In genomic region chr17:79249945-79250521, GRCh38 we compare ENCODE assay signal across 15 cellular contexts.
DNase-seq lines count a peak whose midpoint lies in the region; ATAC-seq and TF ChIP-seq lines count a peak whose summit lies in the region.
"Had no signal": no experiment of that assay in that cellular context is flagged by ENCODE, and none has a peak within 500 bp of the region (broad histone marks: within the 10 kb centered on the region; RNA-seq: fewer than 3 reads in every experiment).

No MANE protein-coding gene starts in this region.

- H2AFZ ChIP-seq in osteoblast (ENCODE audit: low read length) = no peak overlapping the region

- H3K4me3 ChIP-seq in BLaER1 = no peak overlapping the region
- H3K4me3 ChIP-seq in osteoblast (ENCODE audit: insufficient read depth, low read length) = no peak overlapping the region
- H3K4me3 ChIP-seq in lower leg skin (ENCODE audit: low read depth, poor library complexity, severe bottlenecking) = no peak overlapping the region
- H3K4me3 ChIP-seq: HAP-1 had no signal

- TF ChIP-seq CTCF in osteoblast (IDR thresholded peaks at IDR 0.05; ENCODE audit: extremely low read depth, low read depth, low read length) (no peak), lower leg skin (IDR thresholded peaks at IDR 0.05) (no peak)

- no peaks in the 10 kb centered on the region for H3K79me2 ChIP-seq in osteoblast (ENCODE audit: insufficient read depth, low read length)

- DNase-seq in G401 (ENCODE audit: low spot score) (peak; percentile 49), osteoblast (ENCODE audit: insufficient read length, low spot score, missing footprints) (peak; percentile 54), lower leg skin (ENCODE audit: low spot score in 2 of 2) (no peak)
- no peak for DNase-seq in central memory CD4-positive, alpha-beta T cell
- DNase-seq: C1 segment of cervical spinal cord; Calu3; CD4-positive, alpha-beta memory T cell; COR-L47; DMS53; DMS79 treated with DMSO at 0.1 percent for 48 hours; GOT3; HFFc6 had no signal

- in situ Hi-C loops in G401 (cut with HindIII; ENCODE audit: low sequenced_read_pairs) = no loop called here

- 83 to 84% methylated on average over 21 of the region's 21 CpGs for WGBS in lower leg skin, 2 donors

- H3K27ac ChIP-seq in BLaER1 (no peak overlapping the region), osteoblast (ENCODE audit: low read depth, low read length) (no peak overlapping the region)

- H3K36me3 ChIP-seq in BLaER1 = no peaks in the 10 kb centered on the region
- H3K36me3 ChIP-seq in osteoblast (ENCODE audit: insufficient read depth, low read length) = no peaks in the 10 kb centered on the region
- H3K36me3 ChIP-seq: HAP-1 had no signal

- no peak overlapping the region for H3K9ac ChIP-seq in BLaER1

- H3K27me3 ChIP-seq in BLaER1 (peaks cover 9% of the 10 kb centered on the region; the same call in 1 of the 2 replicates), osteoblast (ENCODE audit: insufficient read depth, low read length) (peaks cover 6% of the 10 kb centered on the region)

- H4K20me1 ChIP-seq in BLaER1 = no peaks in the 10 kb centered on the region
- H4K20me1 ChIP-seq in osteoblast (ENCODE audit: insufficient read depth, low read length) = no peaks in the 10 kb centered on the region

- intact Hi-C loops in lower leg skin (cut with DNase I; ENCODE audit: low total_unique reads) = no loop called here

- ATAC-seq in GM19328 (IDR thresholded peaks at IDR 0.05; ENCODE audit: unreplicated experiment) = no peak

- H3K4me1 ChIP-seq in BLaER1 (peaks cover 32% of the 10 kb centered on the region), osteoblast (ENCODE audit: insufficient read depth, low read length) (no peaks in the 10 kb centered on the region)
- H3K4me1 ChIP-seq: HAP-1 had no signal

- H3K9me3 ChIP-seq in BLaER1 = no peaks in the 10 kb centered on the region
- no peaks in the 10 kb centered on the region for H3K9me3 ChIP-seq in osteoblast (ENCODE audit: low read depth, low read length)
- H3K9me3 ChIP-seq: HAP-1 had no signal

- no peak for TF ChIP-seq POLR2A in lower leg skin (IDR thresholded peaks at IDR 0.05)

- H3K4me2 ChIP-seq in BLaER1 (peak overlapping the region; percentile 61), osteoblast (ENCODE audit: insufficient read depth, low read length) (no peak overlapping the region)

Comparison
In these comparisons a context has a peak if more than half of its experiments do, and no peak if none do; other contexts are left out.
1. DNase-seq: peak in G401 (single experiment) and osteoblast (single experiment); none in central memory CD4-positive, alpha-beta T cell (single experiment) and lower leg skin (0 of 2).